8 cellular contexts compared by ENCODE assay signal in genomic region chr12:41264281-41264680, GRCh38.
DNase-seq lines count a peak whose midpoint lies in the region; ATAC-seq and TF ChIP-seq lines count a peak whose summit lies in the region.

No MANE protein-coding gene starts in this region.

- H3K27ac Mint-ChIP-seq in nephron, result no peak overlapping the region

- no peak for ATAC-seq in GM21526 (IDR thresholded peaks at IDR 0.05; ENCODE audit: low FRiP score, unreplicated experiment)
- no peak for ATAC-seq in GM18520 (IDR thresholded peaks at IDR 0.05; ENCODE audit: unreplicated experiment)

- no peaks in the 10 kb centered on the region for H3K27me3 Mint-ChIP-seq in nephron (ENCODE audit: low read depth)

- H3K4me3 Mint-ChIP-seq in nephron, result no peak overlapping the region

- H3K4me1 Mint-ChIP-seq in nephron, result no peaks in the 10 kb centered on the region

- H3K9me3 Mint-ChIP-seq in nephron, result no peaks in the 10 kb centered on the region

- H3K4me3 ChIP-seq in GM12865 (ENCODE audit: low read depth, low read length), result no peak overlapping the region
- H3K4me3 ChIP-seq in LNCaP clone FGC (ENCODE audit: low read depth, low read length), result no peak overlapping the region
- H3K4me3 ChIP-seq in astrocyte of the spinal cord (ENCODE audit: low read depth, low read length), result no peak overlapping the region

- no peak for DNase-seq in GM12865 (ENCODE audit: low read depth)
- DNase-seq in LNCaP clone FGC (ENCODE audit: low read depth), result no peak
- peak; percentile 12 for DNase-seq in astrocyte of the spinal cord (ENCODE audit: low read depth, low spot score)
- DNase-seq in SHP77 treated with DMSO at 0.1 percent for 48 hours (lab: John Stamatoyannopoulos, UW), result no peak
- DNase-seq in activated CD8-positive, alpha-beta memory T cell treated with anti-CD3 and anti-CD28 coated beads for 24 hours, result no peak

- TF ChIP-seq CTCF in GM12865 (IDR thresholded peaks at IDR 0.05; ENCODE audit: insufficient read depth, low read depth, low read length, missing control alignments), result peak; percentile 5
- TF ChIP-seq CTCF in LNCaP clone FGC (IDR thresholded peaks at IDR 0.05; ENCODE audit: control insufficient read depth, extremely low read depth, insufficient read depth), result peak; percentile 40
- TF ChIP-seq CTCF in astrocyte of the spinal cord (IDR thresholded peaks at IDR 0.05; ENCODE audit: low read depth, low read length), result peak; percentile 36
- TF ChIP-seq CTCF in nephron (IDR thresholded peaks at IDR 0.05; ENCODE audit: unreplicated experiment in 3 of 3), result peak; percentile 44 to 71 (median 57)

- in situ Hi-C loops in astrocyte of the spinal cord (cut with HindIII; ENCODE audit: low sequenced_read_pairs), result no loop called here

- H3K36me3 Mint-ChIP-seq in nephron (ENCODE audit: low read depth), result no peaks in the 10 kb centered on the region

Comparison
In these comparisons a context has a peak if more than half of its experiments do, and no peak if none do; other contexts are left out.
1. CTCF ChIP-seq: peak in every context shown above with its lines; median percentile 57 in nephron; 40 in LNCaP clone FGC; 36 in astrocyte of the spinal cord; 5 in GM12865.